ENCODE assay signal across 15 cellular contexts in the genomic region with DNA sequence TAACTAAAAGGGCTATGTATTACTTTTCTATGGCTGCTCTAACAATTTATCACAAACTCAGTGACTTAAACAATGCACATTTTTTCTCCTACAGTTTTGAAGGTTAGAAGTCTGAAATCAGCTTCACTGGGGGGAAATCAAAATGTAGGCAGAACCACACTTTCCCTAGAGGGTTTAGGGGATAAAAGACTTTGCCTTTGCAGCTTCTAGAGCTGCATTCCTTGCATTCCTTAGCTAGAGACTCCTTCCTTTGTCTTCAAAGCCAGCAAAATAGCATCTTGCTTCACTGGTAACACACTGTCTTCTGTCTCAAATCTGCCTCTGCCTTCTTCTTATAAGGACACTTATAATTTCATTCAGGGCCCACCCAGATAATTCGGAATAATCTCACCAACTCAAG.
DNase-seq lines count a peak whose midpoint lies in the region; TF ChIP-seq lines count a peak whose summit lies in the region.
"Had no signal": no experiment of that assay in that cellular context is flagged by ENCODE, and none has a peak within 500 bp of the region (broad histone marks: within the 10 kb centered on the region; RNA-seq: fewer than 3 reads in every experiment).

No MANE protein-coding gene starts in this region.

- TF ChIP-seq EP300 in sigmoid colon (IDR thresholded peaks at IDR 0.05) = no peak

- H3K27me3 ChIP-seq in sigmoid colon = no peaks in the 10 kb centered on the region
- H3K27me3 ChIP-seq: uterus had no signal

- no peaks in the 10 kb centered on the region for H3K9me3 ChIP-seq in sigmoid colon
- H3K9me3 ChIP-seq: uterus had no signal

- H3K27ac ChIP-seq in sigmoid colon = no peak overlapping the region
- H3K27ac ChIP-seq: coronary artery, uterus had no signal

- H3K9me3 Mint-ChIP-seq in nephron = peaks cover 17% of the 10 kb centered on the region

- no peak for TF ChIP-seq POLR2A in sigmoid colon (IDR thresholded peaks at IDR 0.05)

- H3K27me3 Mint-ChIP-seq in nephron (ENCODE audit: low read depth) = no peaks in the 10 kb centered on the region
- H3K27me3 Mint-ChIP-seq: CD4-positive, alpha-beta memory T cell had no signal

- no peak for TF ChIP-seq CTCF in epithelial cell of esophagus (IDR thresholded peaks at IDR 0.05; ENCODE audit: insufficient read depth, low read depth, low read length, missing control alignments)
- no peak for TF ChIP-seq CTCF in nephron (IDR thresholded peaks at IDR 0.05; ENCODE audit: unreplicated experiment in 3 of 3)
- no peak for TF ChIP-seq CTCF in sigmoid colon (IDR thresholded peaks at IDR 0.05)

- H3K4me1 ChIP-seq in sigmoid colon = peaks cover 0 to 9% (median 2%) of the 10 kb centered on the region in 4 donors
- H3K4me1 ChIP-seq: uterus had no signal

- H3K4me3 Mint-ChIP-seq in nephron = no peak overlapping the region
- H3K4me3 Mint-ChIP-seq: CD4-positive, alpha-beta memory T cell had no signal

- H3K4me3 ChIP-seq in epithelial cell of esophagus (ENCODE audit: low read length) = no peak overlapping the region
- no peak overlapping the region for H3K4me3 ChIP-seq in sigmoid colon
- H3K4me3 ChIP-seq: coronary artery, smooth muscle cell, uterus had no signal

- H3K36me3 Mint-ChIP-seq in nephron (ENCODE audit: low read depth) = peaks cover 8% of the 10 kb centered on the region

- no peaks in the 10 kb centered on the region for H3K36me3 ChIP-seq in sigmoid colon
- H3K36me3 ChIP-seq: uterus had no signal

- DNase-seq in ELR (ENCODE audit: low read depth) (peak; percentile 41), NCI-H226 (peak; percentile 62), epithelial cell of esophagus (ENCODE audit: low read depth) (peak; percentile 2), sigmoid colon (no peak), NAMALWA (ENCODE audit: low spot score) (no peak), SIG-M5 (lab: John Stamatoyannopoulos, UW) (no peak), NCI-H69 (lab: John Stamatoyannopoulos, UW) (no peak)
- DNase-seq: activated CD4-positive, CD25-positive, alpha-beta regulatory T cell treated with anti-CD3 and anti-CD28 coated beads, Interleukin-2, amount 50 U/mL, for 72 hours; CD4-positive, alpha-beta memory T cell; GOT3; NCI-H2227 treated with DMSO at 0.1 percent for 48 hours; uterus had no signal

- H3K4me1 Mint-ChIP-seq in nephron = peaks cover 6% of the 10 kb centered on the region

- H3K27ac Mint-ChIP-seq in nephron = peak overlapping the region; percentile 68 to 81 (median 68)
- H3K27ac Mint-ChIP-seq: CD4-positive, alpha-beta memory T cell had no signal

- 62 to 86% methylated on average over 1 of the region's 1 CpG for WGBS in sigmoid colon, 2 donors

- intact Hi-C loops in sigmoid colon (cut with DNase I) = loop anchor here (10.0 kb wide), 1 partner anchor 149 kb away; a partner anchor contains a TSS

Comparison
In these comparisons a context has a peak if more than half of its experiments do, and no peak if none do; other contexts are left out.
1. DNase-seq: peak in ELR (single experiment), NCI-H226 (single experiment) and epithelial cell of esophagus (single experiment); none in sigmoid colon (single experiment), NAMALWA (single experiment), SIG-M5 (single experiment) and NCI-H69 (single experiment).